16 cellular contexts compared by ENCODE assay signal in the genomic region with DNA sequence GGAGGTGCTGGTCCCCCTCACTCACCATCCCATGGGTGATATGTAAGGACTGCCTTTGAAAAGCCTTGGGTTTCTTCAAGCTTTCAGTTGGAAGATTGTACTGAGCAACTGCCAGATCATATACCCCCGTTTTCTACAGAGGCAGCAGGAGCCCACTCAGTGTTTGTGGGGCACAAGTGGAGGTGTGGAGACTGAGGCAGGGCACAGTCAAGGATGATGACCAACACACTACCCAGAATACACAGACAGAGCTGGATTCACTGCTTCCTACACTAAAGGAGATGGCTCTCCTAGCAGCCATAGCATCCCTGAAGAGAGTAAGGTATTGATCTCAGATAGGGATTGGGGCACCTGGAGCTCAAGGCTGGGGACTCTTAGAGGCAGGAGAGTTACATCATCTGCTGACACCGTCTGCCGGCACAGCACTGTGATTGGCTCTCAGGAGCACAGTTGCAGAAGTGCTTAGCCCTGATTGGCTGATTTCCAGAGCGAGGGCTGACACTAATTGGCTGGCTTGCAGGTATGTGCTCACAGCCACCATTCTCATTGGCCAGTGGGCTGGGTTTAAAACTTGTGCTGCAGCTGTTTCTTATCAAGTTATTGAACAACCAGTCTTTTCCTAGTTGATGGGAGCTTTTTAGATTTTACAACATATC.
A peak's percentile ranks its signal among the peaks of the same experiment; 100 is the strongest.
DNase-seq lines count a peak whose midpoint lies in the region; ATAC-seq lines count a peak whose summit lies in the region.
"Had no signal": no experiment of that assay in that cellular context is flagged by ENCODE, and none has a peak within 500 bp of the region (broad histone marks: within the 10 kb centered on the region; RNA-seq: fewer than 3 reads in every experiment).

No MANE protein-coding gene starts in this region.

- no peaks in the 10 kb centered on the region for H3K36me3 ChIP-seq in H7 (replicated peaks; ENCODE audit: control insufficient read depth, insufficient read depth, low read length)
- H3K36me3 ChIP-seq: BLaER1 treated with 17β-estradiol and CSF1 and Interleukin-3, amounts not matched to agents 10 nM and 100 nM; HAP-1 had no signal

- H3K4me3 ChIP-seq in H7 (ENCODE audit: insufficient read depth, low read depth, low read length), result no peak overlapping the region
- H3K4me3 ChIP-seq: A549; BLaER1 treated with 17β-estradiol and CSF1 and Interleukin-3, amounts not matched to agents 10 nM and 100 nM; GM12878; HAP-1 had no signal

- in situ Hi-C loops in SK-MEL-5 (cut with HindIII; ENCODE audit: low pct_unique_long_range_greater_than_20kb, low sequenced_read_pairs), result no loop called here

- ATAC-seq in GM21786 (IDR thresholded peaks at IDR 0.05; ENCODE audit: unreplicated experiment), result no peak
- ATAC-seq in HG02973 (IDR thresholded peaks at IDR 0.05; ENCODE audit: unreplicated experiment), result no peak
- ATAC-seq: A549, GM12878 had no signal

- DNase-seq in EH (ENCODE audit: low read depth) (peak; percentile 2), SK-MEL-5 (ENCODE audit: low read depth, low spot score) (peak; percentile 10), islet precursor cell (peak; percentile 18), H7 (no peak), NCI-H187 (lab: John Stamatoyannopoulos, UW) (no peak)
- DNase-seq: Calu3; CD4-positive, CD25-positive, alpha-beta regulatory T cell; DMS 273 treated with DMSO at 0.1 percent for 48 hours; GOT3; HFFc6 had no signal

- H3K27me3 ChIP-seq in H7 (ENCODE audit: control insufficient read depth, insufficient read depth, low read length), result no peaks in the 10 kb centered on the region

Comparison
In these comparisons a context has a peak if more than half of its experiments do, and no peak if none do; other contexts are left out.
1. DNase-seq: peak in EH (single experiment), SK-MEL-5 (single experiment) and islet precursor cell (single experiment); none in H7 (single experiment) and NCI-H187 (0 of 2).